15 cellular contexts compared by ENCODE assay signal in genomic region chr3:141901914-141902313, GRCh38.
"Had no signal": no experiment of that assay in that cellular context is flagged by ENCODE, and none has a peak within 500 bp of the region (broad histone marks: within the 10 kb centered on the region; RNA-seq: fewer than 3 reads in every experiment).

No MANE protein-coding gene starts in this region.

- DNase-seq: activated CD4-positive, alpha-beta T cell treated with anti-CD3 and anti-CD28 coated beads, Interleukin-2, amount 50 U/mL, for 4 hours; activated effector memory CD4-positive, alpha-beta T cell treated with Interleukin-2 at 50 U/mL for 16 hours; activated naive CD4-positive, alpha-beta T cell treated with anti-CD3 and anti-CD28 coated beads, Interleukin-2, amount 50 U/mL, for 16 hours; activated T-cell treated with anti-CD3 and anti-CD28 coated beads, Interleukin-2, amount 50 U/mL, for 1 hour; left colon; lower lobe of right lung; stimulated activated CD4-positive, alpha-beta T cell treated with anti-CD3 and anti-CD28 coated beads, Interleukin-15, amount 100 ng/mL, for 24 hours; stimulated activated CD4-positive, alpha-beta T cell treated with anti-CD3 and anti-CD28 coated beads, Interleukin-4, amount 100 ng/mL, for 1 hour; stimulated activated naive CD8-positive, alpha-beta T cell treated with anti-CD3 and anti-CD28 coated beads, Interleukin-15, Interleukin-2, amounts not matched to agents 100 U/mL and 50 U/mL, for 24 hours; transverse colon had no signal

- H3K4me3 ChIP-seq: gastroesophageal sphincter, lower lobe of right lung, right atrium auricular region, skin epidermis, transverse colon, vagina had no signal

- ATAC-seq: activated CD4-positive, CD25-positive, alpha-beta regulatory T cell treated with anti-CD3 and anti-CD28 coated beads, Interleukin-2, amount 50 U/mL, for 24 hours; gastroesophageal sphincter; left colon; lower lobe of right lung; stimulated activated naive CD8-positive, alpha-beta T cell treated with anti-CD3 and anti-CD28 coated beads, Interleukin-15, Interleukin-2, amounts not matched to agents 100 U/mL and 50 U/mL, for 24 hours had no signal
